ENCODE assay signal across 8 cellular contexts in genomic region chr6:138088307-138088744, GRCh38. TPM values are rescaled to one million over a fixed set of nuclear protein-coding genes. Genes with fewer than 3 reads are reported as not detected.
DNase-seq lines count a peak whose midpoint lies in the region; ATAC-seq and TF ChIP-seq lines count a peak whose summit lies in the region.

No MANE protein-coding gene starts in this region.

- H3K27ac Mint-ChIP-seq in chondrocyte (ENCODE audit: unreplicated experiment), result peak overlapping the region; percentile 52

- ATAC-seq in GM21825 (IDR thresholded peaks at IDR 0.05; ENCODE audit: unreplicated experiment) (no peak), HG03457 (IDR thresholded peaks at IDR 0.05; ENCODE audit: unreplicated experiment) (no peak)
- ATAC-seq in activated CD4-positive, CD25-positive, alpha-beta regulatory T cell treated with anti-CD3 and anti-CD28 coated beads, Interleukin-2, amount 50 U/mL, for 24 hours, result no peak

- H3K4me1 Mint-ChIP-seq in chondrocyte (ENCODE audit: low read depth), result peaks cover 43% of the 10 kb centered on the region

- H3K4me3 Mint-ChIP-seq in chondrocyte (ENCODE audit: unreplicated experiment), result no peak overlapping the region

- H3K9me3 Mint-ChIP-seq in chondrocyte (ENCODE audit: low read depth), result no peaks in the 10 kb centered on the region

- TF ChIP-seq CTCF in chondrocyte (IDR thresholded peaks at IDR 0.05), result no peak

- DNase-seq in Caki2 (ENCODE audit: low read depth), result peak; percentile 98
- peak; percentile 94 for DNase-seq in NCI-H146 (lab: John Stamatoyannopoulos, UW)
- DNase-seq in chondrocyte (ENCODE audit: low spot score), result no peak
- DNase-seq in myocyte (ENCODE audit: low read depth), result peak; percentile 16
- no peak for DNase-seq in GF-D8 (lab: John Stamatoyannopoulos, UW)

- H3K27me3 Mint-ChIP-seq in chondrocyte (ENCODE audit: low read depth), result no peaks in the 10 kb centered on the region

- H3K36me3 Mint-ChIP-seq in chondrocyte (ENCODE audit: low read depth), result peaks cover 12% of the 10 kb centered on the region

- in situ Hi-C loops in Caki2 (cut with HindIII; ENCODE audit: low pct_unique_long_range_greater_than_20kb, low sequenced_read_pairs), result no loop called here

RNA-seq across cellular contexts. Expression of gene PERP, which starts 18.9 kb away (rescaled TPM):
- total RNA-seq in Caki2 (2014; rRNA removed; shearing (Covaris generic); ENCODE audit: low replicate concordance), result 229 and 255 TPM in 2 replicates
- total RNA-seq in chondrocyte, result 22.5 to 53.6 TPM (median 52.1 TPM) in 3 replicates
- 0.42 and 0.70 TPM in 2 replicates for total RNA-seq in myocyte
- polyA plus RNA-seq in myocyte (2012), result 0.62 TPM

Comparison
In these comparisons a context has a peak if more than half of its experiments do, and no peak if none do; other contexts are left out.
1. DNase-seq: peak in Caki2 (single experiment), NCI-H146 (single experiment) and myocyte (single experiment); none in chondrocyte (single experiment) and GF-D8 (single experiment).
2. RNA of gene PERP, which starts 18.9 kb away (total RNA-seq): 229 to 255 TPM in Caki2 and 22.5 to 53.6 TPM in chondrocyte; 0.42 to 0.70 TPM in myocyte; every median in the first group is over 10 times any median in the second.